Comparison of ENCODE assay signal across 1 cellular context in genomic region chr12:68364893-68365725, GRCh38.
TF ChIP-seq lines count a peak whose summit lies in the region.

No MANE protein-coding gene starts in this region.

TF ChIP-seq in GM12878, 131 proteins besides CTCF, POLR2A, EP300 and RAD21 (continued from another document and continues in another):
- peak; percentile 34; the same call in 1 of the 2 replicates for TF ChIP-seq ZBTB40 (IDR thresholded peaks at IDR 0.05; ENCODE audit: borderline replicate concordance)
- peak; percentile 72; the same call in 1 of the 2 replicates for TF ChIP-seq MTA3 (IDR thresholded peaks at IDR 0.05; ENCODE audit: borderline replicate concordance, low read length)
- peak; percentile 76 for TF ChIP-seq MXI1 (IDR thresholded peaks at IDR 0.05; ENCODE audit: low read depth, low read length)
- no peak for TF ChIP-seq SPI1 (IDR thresholded peaks at IDR 0.05; ENCODE audit: borderline replicate concordance, insufficient read depth, low read depth, low read length)
- TF ChIP-seq BHLHE40 (IDR thresholded peaks at IDR 0.05; ENCODE audit: borderline replicate concordance in 1 of 2, low read depth in 2 of 2, low read length in 1 of 2): peak; percentile 47 to 83; a peak in 3 of 4 replicates
- TF ChIP-seq CBFB (IDR thresholded peaks at IDR 0.05; ENCODE audit: low read depth): peak; percentile 23; the same call in 1 of the 2 replicates
- no peak; the same call in 1 of the 2 replicates for TF ChIP-seq BMI1 (IDR thresholded peaks at IDR 0.05; ENCODE audit: borderline replicate concordance)
- no peak for TF ChIP-seq E4F1 (IDR thresholded peaks at IDR 0.05; ENCODE audit: borderline replicate concordance, partially characterized antibody)
- no peak for TF ChIP-seq YBX1 (IDR thresholded peaks at IDR 0.05)
- 0 out of 2 replicates have a peak, but pooled peaks have one; percentile 41 for TF ChIP-seq IRF4 (IDR thresholded peaks at IDR 0.05; ENCODE audit: low read depth, low read length)
- TF ChIP-seq CREM (IDR thresholded peaks at IDR 0.05; ENCODE audit: low read depth): peak; percentile 39; the same call in 1 of the 2 replicates
- no peak for TF ChIP-seq ZBTB4 (CRISPR knock-in tag; IDR thresholded peaks at IDR 0.05)
- TF ChIP-seq ZNF592 (IDR thresholded peaks at IDR 0.05): peak; percentile 8; the same call in 1 of the 2 replicates
- peak; percentile 90 for TF ChIP-seq HDGF (IDR thresholded peaks at IDR 0.05)
- TF ChIP-seq SKIL (IDR thresholded peaks at IDR 0.05; ENCODE audit: low read depth, poor library complexity, severe bottlenecking): peak; percentile 82
- peak; percentile 76; the same call in 1 of the 2 replicates for TF ChIP-seq NKRF (conservative IDR thresholded peaks at IDR 0.05)
- TF ChIP-seq BRCA1 (IDR thresholded peaks at IDR 0.05; ENCODE audit: low read depth, low read length): no peak
- peak; percentile 56; the same call in 1 of the 2 replicates for TF ChIP-seq ZNF24 (IDR thresholded peaks at IDR 0.05)
- TF ChIP-seq ZZZ3 (IDR thresholded peaks at IDR 0.05; ENCODE audit: control insufficient read depth, insufficient read length, low read depth): no peak
- TF ChIP-seq YY1 (IDR thresholded peaks at IDR 0.05; ENCODE audit: low read depth, low read length): peak; percentile 85
- TF ChIP-seq IRF5 (IDR thresholded peaks at IDR 0.05; ENCODE audit: borderline replicate concordance): no peak
- peak; percentile 97 to 98 for TF ChIP-seq IKZF2 (IDR thresholded peaks at IDR 0.05)
- peak; percentile 80 for TF ChIP-seq MYC (IDR thresholded peaks at IDR 0.05; ENCODE audit: insufficient read depth, insufficient read length, insufficient replicate concordance, low read length, severe bottlenecking)
- TF ChIP-seq ESRRA (IDR thresholded peaks at IDR 0.05; ENCODE audit: low read length): no peak; the same call in 1 of the 2 replicates
- TF ChIP-seq KAT2A (conservative IDR thresholded peaks at IDR 0.05; ENCODE audit: control insufficient read depth, low read depth, low read length): no peak
- TF ChIP-seq NR2C1 (IDR thresholded peaks at IDR 0.05): no peak
- TF ChIP-seq PBX3 (IDR thresholded peaks at IDR 0.05; ENCODE audit: insufficient replicate concordance, low read depth, low read length): no peak
- no peak for TF ChIP-seq KDM1A (IDR thresholded peaks at IDR 0.05; ENCODE audit: borderline replicate concordance)
- peak; percentile 93 for TF ChIP-seq RELB (IDR thresholded peaks at IDR 0.05; ENCODE audit: low read depth)
- TF ChIP-seq MTA2 (IDR thresholded peaks at IDR 0.05; ENCODE audit: low read depth): peak; percentile 82
- no peak for TF ChIP-seq STAT1 (conservative IDR thresholded peaks at IDR 0.05)
- peak; percentile 81 for TF ChIP-seq POLR2AphosphoS5 (IDR thresholded peaks at IDR 0.05; ENCODE audit: low read length)
